ENCODE assay signal across 1 cellular context in the genomic region with DNA sequence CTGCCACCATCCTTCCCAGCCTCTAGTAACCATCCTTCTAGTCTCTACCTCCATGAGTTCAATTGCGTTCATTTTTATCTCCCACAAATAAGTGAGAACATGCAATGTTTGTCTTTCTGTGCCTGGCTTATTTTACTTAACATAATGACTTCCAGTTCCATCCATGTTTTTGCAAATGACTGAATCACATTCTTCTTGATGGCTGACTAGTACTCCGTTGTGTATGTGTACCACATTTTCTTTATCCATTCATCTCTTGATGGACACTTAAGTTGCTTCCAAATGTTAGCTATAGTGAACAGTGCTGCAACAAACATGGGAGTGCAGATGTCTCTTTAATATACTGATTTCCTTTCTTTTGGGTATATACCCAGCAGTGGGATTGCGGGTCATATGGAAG. TPM values are rescaled to one million over a fixed set of nuclear protein-coding genes. Genes with fewer than 3 reads are reported as not detected.
"Had no signal": no experiment of that assay in that cellular context is flagged by ENCODE, and none has a peak within 500 bp of the region (broad histone marks: within the 10 kb centered on the region; RNA-seq: fewer than 3 reads in every experiment).

No MANE protein-coding gene starts in this region.

RNA-seq across cellular contexts. Expression of a gene that starts 25.7 kb away (rescaled TPM):
- total RNA-seq: activated CD8-positive, alpha-beta T cell treated with anti-CD3 and anti-CD28 coated beads, Interleukin-2, amount 10 ng/mL, durations not matched to agents 7 days and 5 days had no signal
